In the genomic region with DNA sequence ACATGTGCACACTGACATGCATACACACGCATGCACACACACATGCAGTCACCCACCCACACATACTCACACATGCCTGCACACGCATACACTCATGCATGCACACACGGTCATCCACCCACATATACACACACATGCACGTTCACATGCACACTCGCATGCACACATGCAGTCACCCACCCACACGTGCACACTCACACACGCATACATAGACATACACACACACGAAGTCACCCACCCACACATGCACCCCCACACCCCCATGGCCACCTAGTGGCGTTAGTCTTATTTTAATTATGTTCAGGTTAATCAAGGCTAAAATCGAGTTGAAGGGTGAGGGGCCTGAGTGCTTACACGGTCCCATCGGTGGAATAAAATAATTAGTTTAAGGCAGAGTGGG, we compare ENCODE assay signal across 1 cellular context.
TF ChIP-seq lines count a peak whose summit lies in the region.

No MANE protein-coding gene starts in this region.

TF ChIP-seq in H1, 55 proteins besides CTCF, POLR2A, EP300 and RAD21:
- TF ChIP-seq GTF2F1 (IDR thresholded peaks at IDR 0.05; ENCODE audit: borderline replicate concordance, low read depth, low read length) (no peak), SP2 (IDR thresholded peaks at IDR 0.05; ENCODE audit: low read length) (no peak), BRCA1 (IDR thresholded peaks at IDR 0.05; ENCODE audit: low read depth, low read length) (no peak), RFX5 (IDR thresholded peaks at IDR 0.05; ENCODE audit: borderline replicate concordance, low read depth, low read length) (no peak)
- TF ChIP-seq, protein P1, sequence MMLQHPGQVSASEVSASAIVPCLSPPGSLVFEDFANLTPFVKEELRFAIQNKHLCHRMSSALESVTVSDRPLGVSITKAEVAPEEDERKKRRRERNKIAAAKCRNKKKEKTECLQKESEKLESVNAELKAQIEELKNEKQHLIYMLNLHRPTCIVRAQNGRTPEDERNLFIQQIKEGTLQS (IDR thresholded peaks at IDR 0.05; ENCODE audit: insufficient read depth, low read depth, low read length): no peak
